In genomic region chr1:246779561-246780175, GRCh38 we compare ENCODE assay signal across 25 cellular contexts.
"Had no signal": no experiment of that assay in that cellular context is flagged by ENCODE, and none has a peak within 500 bp of the region (broad histone marks: within the 10 kb centered on the region; RNA-seq: fewer than 3 reads in every experiment).

No MANE protein-coding gene starts in this region.

- H3K27me3 ChIP-seq: breast epithelium had no signal

- DNase-seq: activated CD4-positive, alpha-beta memory T cell treated with anti-CD3 and anti-CD28 coated beads for 36 hours; activated CD4-positive, alpha-beta T cell treated with anti-CD3 and anti-CD28 coated beads, Interleukin-2, amount 10 ng/mL, durations not matched to agents 7 days and 5 days; activated CD4-positive, CD25-positive, alpha-beta regulatory T cell; activated naive CD4-positive, alpha-beta T cell; activated T-cell treated with anti-CD3 and anti-CD28 coated beads, Interleukin-2, amount 50 U/mL, for 72 hours; aorta; NCI-H1092; NCI-H1417; NCI-H1930; NCI-H2107; NCI-H2171 treated with DMSO at 0.1 percent for 48 hours; NCI-H345; NCI-H510A; NCI-H526 treated with DMSO at 0.1 percent for 48 hours; NCI-H82; OCI-M1; RPMI8226; T-cell; T-helper 2 cell had no signal

- H3K9me3 ChIP-seq: breast epithelium had no signal

- H3K9ac ChIP-seq: KMS-11 had no signal

- H3K4me3 ChIP-seq: breast epithelium, SK-N-MC had no signal

- H3K4me2 ChIP-seq: KMS-11 had no signal

- H3K27ac ChIP-seq: breast epithelium, KMS-11, SK-N-MC, VCaP had no signal

- H3K4me1 ChIP-seq: breast epithelium had no signal

- H3K36me3 ChIP-seq: breast epithelium had no signal

- ATAC-seq: activated T-cell treated with anti-CD3 and anti-CD28 coated beads, Interleukin-2, amount 50 U/mL, for 72 hours; Panc1; Right ventricle myocardium inferior; T-cell had no signal
